ENCODE assay signal across 10 cellular contexts in genomic region chr14:45201908-45202307, GRCh38.
DNase-seq lines count a peak whose midpoint lies in the region; FAIRE-seq and TF ChIP-seq lines count a peak whose summit lies in the region.
"Had no signal": no experiment of that assay in that cellular context is flagged by ENCODE, and none has a peak within 500 bp of the region (broad histone marks: within the 10 kb centered on the region; RNA-seq: fewer than 3 reads in every experiment).

No MANE protein-coding gene starts in this region.

- no peaks in the 10 kb centered on the region for H3K36me3 ChIP-seq in MM.1S (replicated peaks; ENCODE audit: insufficient read depth, low read length)
- H3K36me3 ChIP-seq in brain microvascular endothelial cell (replicated peaks): peaks cover 2% of the 10 kb centered on the region

- H3K4me1 ChIP-seq in MM.1S (ENCODE audit: low read length): peaks cover 17% of the 10 kb centered on the region
- H3K4me1 ChIP-seq: parathyroid adenoma had no signal

- peak; percentile 22 for DNase-seq in activated CD4-positive, alpha-beta T cell treated with anti-CD3 and anti-CD28 coated beads for 48 hours
- no peak for DNase-seq in activated CD4-positive, alpha-beta T cell treated with anti-CD3 and anti-CD28 coated beads, Interleukin-2, amount 50 U/mL, for 4 hours
- peak; percentile 34 for DNase-seq in HCEC 1CT
- DNase-seq in MM.1S: peak; percentile 66
- DNase-seq in brain microvascular endothelial cell: peak; percentile 3
- peak; percentile 31 for DNase-seq in stimulated activated CD8-positive, alpha-beta memory T cell treated with anti-CD3 and anti-CD28 coated beads, Interleukin-4, amount 100 ng/mL, for 48 hours
- DNase-seq in RCC 7860 (ENCODE audit: low spot score): no peak
- no peak for DNase-seq in NOMO-1 treated with dmso at 0.1 percent for 144 hours (lab: John Stamatoyannopoulos, UW; ENCODE audit: unreplicated experiment)

- H3K79me2 ChIP-seq in MM.1S (ENCODE audit: low read length): no peaks in the 10 kb centered on the region
- H3K79me2 ChIP-seq: parathyroid adenoma had no signal

- peaks cover 15% of the 10 kb centered on the region for H3F3A ChIP-seq in MM.1S (ENCODE audit: insufficient read depth, low read length)

- H3K27me3 ChIP-seq in MM.1S (replicated peaks; ENCODE audit: insufficient read depth, low read length): no peaks in the 10 kb centered on the region
- no peaks in the 10 kb centered on the region for H3K27me3 ChIP-seq in brain microvascular endothelial cell (replicated peaks)

- H3K4me3 ChIP-seq in MM.1S (ENCODE audit: low read length): no peak overlapping the region
- no peak overlapping the region for H3K4me3 ChIP-seq in brain microvascular endothelial cell (ENCODE audit: low read depth, low read length)

- H3K27ac ChIP-seq in MM.1S (ENCODE audit: low read length) (peak overlapping the region; percentile 42; the same call in 1 of the 2 replicates), brain microvascular endothelial cell (no peak overlapping the region)
- H3K27ac ChIP-seq: parathyroid adenoma had no signal

- FAIRE-seq in RCC 7860 (lab: Jason Lieb, UNC): no peak
- FAIRE-seq: G401.6 had no signal

- TF ChIP-seq CTCF in MM.1S (IDR thresholded peaks at IDR 0.05; ENCODE audit: low read length): peak; percentile 51
- peak; percentile 54 for TF ChIP-seq CTCF in brain microvascular endothelial cell (IDR thresholded peaks at IDR 0.05; ENCODE audit: low read depth, low read length, missing control alignments)

- H3K9ac ChIP-seq in MM.1S (ENCODE audit: low read length): no peak overlapping the region
- H3K9ac ChIP-seq: parathyroid adenoma had no signal

- H2AFZ ChIP-seq in MM.1S (ENCODE audit: low read length): no peak overlapping the region
- H2AFZ ChIP-seq: parathyroid adenoma had no signal

- H3K4me2 ChIP-seq in MM.1S (ENCODE audit: low read depth, low read length): no peak overlapping the region; the same call in 1 of the 2 replicates

- in situ Hi-C loops in brain microvascular endothelial cell (cut with HindIII; ENCODE audit: low pct_ligation_motif_present, low sequenced_read_pairs): no loop called here

- no peaks in the 10 kb centered on the region for H3K9me3 ChIP-seq in MM.1S (replicated peaks; ENCODE audit: insufficient read depth, low read length)

- H4K20me1 ChIP-seq in MM.1S (ENCODE audit: insufficient read depth, low read length): no peaks in the 10 kb centered on the region

- no peaks in the 10 kb centered on the region for H3K9me2 ChIP-seq in MM.1S (replicated peaks; ENCODE audit: insufficient read depth, low read length)

Comparison
In these comparisons a context has a peak if more than half of its experiments do, and no peak if none do; other contexts are left out.
1. DNase-seq: peak in activated CD4-positive, alpha-beta T cell treated with anti-CD3 and anti-CD28 coated beads for 48 hours (single experiment), HCEC 1CT (single experiment), MM.1S (single experiment), brain microvascular endothelial cell (single experiment) and stimulated activated CD8-positive, alpha-beta memory T cell treated with anti-CD3 and anti-CD28 coated beads, Interleukin-4, amount 100 ng/mL, for 48 hours (single experiment); none in activated CD4-positive, alpha-beta T cell treated with anti-CD3 and anti-CD28 coated beads, Interleukin-2, amount 50 U/mL, for 4 hours (0 of 2), RCC 7860 (single experiment) and NOMO-1 treated with dmso at 0.1 percent for 144 hours (single experiment).